Comparison of ENCODE assay signal across 8 cellular contexts in genomic region chr20:18567739-18568091, GRCh38. TPM values are rescaled to one million over a fixed set of nuclear protein-coding genes. Genes with fewer than 3 reads are reported as not detected.
DNase-seq lines count a peak whose midpoint lies in the region; ATAC-seq and TF ChIP-seq lines count a peak whose summit lies in the region.

No MANE protein-coding gene starts in this region.

- H3K36me3 ChIP-seq in MG63, result no peaks in the 10 kb centered on the region
- peaks cover 12% of the 10 kb centered on the region for H3K36me3 ChIP-seq in ectodermal cell (ENCODE audit: control insufficient read depth, insufficient read depth, low read length)

- H3K27me3 Mint-ChIP-seq in activated CD8-positive, alpha-beta memory T cell treated with anti-CD3 and anti-CD28 coated beads, Interleukin-2, amount 10 ng/mL, durations not matched to agents 7 days and 5 days, result no peaks in the 10 kb centered on the region
- H3K27me3 Mint-ChIP-seq in nephron progenitor cell (ENCODE audit: low read depth, poor library complexity), result peaks cover 7% of the 10 kb centered on the region

- H3K4me3 ChIP-seq in MG63 (peak overlapping the region; percentile 87), ectodermal cell (ENCODE audit: insufficient read depth, low read depth, low read length) (peak overlapping the region; percentile 74)

- WGBS in ectodermal cell, 2 experiments, result 9 to 12% methylated on average over 6 of the region's 6 CpGs

- H3K9me3 Mint-ChIP-seq in activated CD8-positive, alpha-beta memory T cell treated with anti-CD3 and anti-CD28 coated beads, Interleukin-2, amount 10 ng/mL, durations not matched to agents 7 days and 5 days (ENCODE audit: low read depth), result no peaks in the 10 kb centered on the region
- no peaks in the 10 kb centered on the region for H3K9me3 Mint-ChIP-seq in nephron progenitor cell

- peak; percentile 23 for ATAC-seq in activated CD8-positive, alpha-beta memory T cell treated with anti-CD3 and anti-CD28 coated beads, Interleukin-2, amount 10 ng/mL, durations not matched to agents 7 days and 5 days

- H3K4me1 ChIP-seq in ectodermal cell (ENCODE audit: control insufficient read depth, insufficient read depth, low read length), result no peaks in the 10 kb centered on the region

- no peak for DNase-seq in activated CD8-positive, alpha-beta memory T cell treated with anti-CD3 and anti-CD28 coated beads, Interleukin-2, amount 10 ng/mL, durations not matched to agents 7 days and 5 days
- DNase-seq in activated CD8-positive, alpha-beta memory T cell treated with anti-CD3 and anti-CD28 coated beads, Interleukin-2, amount 50 U/mL, for 4 hours, result no peak
- DNase-seq in MG63 (no peak), nephron progenitor cell (no peak), islet precursor cell (no peak), NCI-H226 (no peak), iPS-NIHi11 (ENCODE audit: low spot score) (no peak)

- CTCF ChIA-PET in activated CD8-positive, alpha-beta memory T cell treated with anti-CD3 and anti-CD28 coated beads, Interleukin-2, amount 10 ng/mL, durations not matched to agents 7 days and 5 days (lab: Charles Lee), result no interaction called here

- H3K36me3 Mint-ChIP-seq in activated CD8-positive, alpha-beta memory T cell treated with anti-CD3 and anti-CD28 coated beads, Interleukin-2, amount 10 ng/mL, durations not matched to agents 7 days and 5 days, result peaks cover 33% of the 10 kb centered on the region
- H3K36me3 Mint-ChIP-seq in nephron progenitor cell (ENCODE audit: low read depth), result peaks cover 40% of the 10 kb centered on the region

- H3K27ac Mint-ChIP-seq in activated CD8-positive, alpha-beta memory T cell treated with anti-CD3 and anti-CD28 coated beads, Interleukin-2, amount 10 ng/mL, durations not matched to agents 7 days and 5 days, result peak overlapping the region; percentile 96
- H3K27ac Mint-ChIP-seq in nephron progenitor cell, result peak overlapping the region; percentile 85

- H3K27ac ChIP-seq in ectodermal cell (ENCODE audit: insufficient read depth, low read depth, low read length, poor library complexity, severe bottlenecking), result no peak overlapping the region

- H3K4me1 Mint-ChIP-seq in activated CD8-positive, alpha-beta memory T cell treated with anti-CD3 and anti-CD28 coated beads, Interleukin-2, amount 10 ng/mL, durations not matched to agents 7 days and 5 days, result peaks cover 15% of the 10 kb centered on the region
- H3K4me1 Mint-ChIP-seq in nephron progenitor cell, result peaks cover 26% of the 10 kb centered on the region

- no peak for TF ChIP-seq CTCF in nephron progenitor cell (IDR thresholded peaks at IDR 0.05)

- H3K4me3 Mint-ChIP-seq in activated CD8-positive, alpha-beta memory T cell treated with anti-CD3 and anti-CD28 coated beads, Interleukin-2, amount 10 ng/mL, durations not matched to agents 7 days and 5 days, result peak overlapping the region; percentile 97
- H3K4me3 Mint-ChIP-seq in nephron progenitor cell, result peak overlapping the region; percentile 92

- H3K27me3 ChIP-seq in MG63, result no peaks in the 10 kb centered on the region
- no peaks in the 10 kb centered on the region for H3K27me3 ChIP-seq in ectodermal cell (ENCODE audit: control insufficient read depth, insufficient read depth, low read length, poor library complexity, severe bottlenecking)

- H3K9me3 ChIP-seq in MG63 (no peaks in the 10 kb centered on the region), ectodermal cell (ENCODE audit: control insufficient read depth, low read length) (no peaks in the 10 kb centered on the region)

RNA-seq across cellular contexts. Expression of gene SMIM26, which starts 0.5 kb away (rescaled TPM):
- total RNA-seq in activated CD8-positive, alpha-beta memory T cell treated with anti-CD3 and anti-CD28 coated beads, Interleukin-2, amount 10 ng/mL, durations not matched to agents 7 days and 5 days, result 10 to 100 TPM; 49.1 to 52.6 TPM
- total RNA-seq in MG63 (2014; rRNA removed; shearing (Covaris generic); ENCODE audit: low replicate concordance), result 32.8 and 200 TPM in 2 replicates
- polyA plus RNA-seq in ectodermal cell (2013, experiment 1 of 4), result 82.1 TPM
- 87.3 TPM for polyA plus RNA-seq in ectodermal cell (2013, experiment 2 of 4)
- 106 TPM for polyA plus RNA-seq in ectodermal cell (2013, experiment 3 of 4)
- 116 TPM for polyA plus RNA-seq in ectodermal cell (2013, experiment 4 of 4)

RNA-seq across cellular contexts. Expression of gene DTD1, which starts 20.1 kb away (rescaled TPM):
- 10 to 100 TPM; 31.9 to 33.5 TPM for total RNA-seq in activated CD8-positive, alpha-beta memory T cell treated with anti-CD3 and anti-CD28 coated beads, Interleukin-2, amount 10 ng/mL, durations not matched to agents 7 days and 5 days
- 48.2 and 66.9 TPM in 2 replicates for total RNA-seq in MG63 (2014; rRNA removed; shearing (Covaris generic); ENCODE audit: low replicate concordance)
- polyA plus RNA-seq in ectodermal cell (2013, experiment 1 of 4), result 74.7 TPM
- 59.8 TPM for polyA plus RNA-seq in ectodermal cell (2013, experiment 2 of 4)
- 62.6 TPM for polyA plus RNA-seq in ectodermal cell (2013, experiment 3 of 4)
- polyA plus RNA-seq in ectodermal cell (2013, experiment 4 of 4), result 69.1 TPM

RNA-seq across cellular contexts. Expression of gene SEC23B, which starts 60.0 kb away (rescaled TPM):
- total RNA-seq in activated CD8-positive, alpha-beta memory T cell treated with anti-CD3 and anti-CD28 coated beads, Interleukin-2, amount 10 ng/mL, durations not matched to agents 7 days and 5 days, result 10 to 100 TPM; 63.0 to 97.8 TPM
- 24.2 and 27.1 TPM in 2 replicates for total RNA-seq in MG63 (2014; rRNA removed; shearing (Covaris generic); ENCODE audit: low replicate concordance)
- 50.3 TPM for polyA plus RNA-seq in ectodermal cell (2013, experiment 1 of 4)
- polyA plus RNA-seq in ectodermal cell (2013, experiment 2 of 4), result 50.9 TPM
- 36.2 TPM for polyA plus RNA-seq in ectodermal cell (2013, experiment 3 of 4)
- 42.5 TPM for polyA plus RNA-seq in ectodermal cell (2013, experiment 4 of 4)
